In genomic region chr13:106132216-106132615, GRCh38 we compare ENCODE assay signal across 27 cellular contexts.
DNase-seq lines count a peak whose midpoint lies in the region; ATAC-seq, FAIRE-seq and TF ChIP-seq lines count a peak whose summit lies in the region.
"Had no signal": no experiment of that assay in that cellular context is flagged by ENCODE, and none has a peak within 500 bp of the region (broad histone marks: within the 10 kb centered on the region; RNA-seq: fewer than 3 reads in every experiment).

No MANE protein-coding gene starts in this region.

- H3K4me3 ChIP-seq in bronchial epithelial cell (ENCODE audit: low read depth, low read length) = no peak overlapping the region
- H3K4me3 ChIP-seq in small intestine (ENCODE audit: low read depth in 1 of 2, low read length in 2 of 2) = no peak overlapping the region
- no peak overlapping the region for H3K4me3 ChIP-seq in psoas muscle
- H3K4me3 ChIP-seq: esophagus squamous epithelium, right atrium auricular region, SK-N-MC had no signal

- TF ChIP-seq CTCF in bronchial epithelial cell (IDR thresholded peaks at IDR 0.05; ENCODE audit: insufficient read depth, low read length, severe bottlenecking) = no peak
- TF ChIP-seq CTCF in psoas muscle (IDR thresholded peaks at IDR 0.05) = no peak

- peaks cover 16% of the 10 kb centered on the region for H3K9me3 Mint-ChIP-seq in activated naive CD8-positive, alpha-beta T cell treated with anti-CD3 and anti-CD28 coated beads, Interleukin-2, amount 50 U/mL, for 24 hours

- H3K36me3 ChIP-seq in bronchial epithelial cell (ENCODE audit: control insufficient read depth, insufficient read depth, low read length) (no peaks in the 10 kb centered on the region), small intestine (ENCODE audit: control insufficient read depth in 2 of 2, insufficient read depth in 2 of 2, low read length in 2 of 2) (no peaks in the 10 kb centered on the region), psoas muscle (ENCODE audit: insufficient read depth in 1 of 2, low read depth in 1 of 2) (no peaks in the 10 kb centered on the region)
- H3K36me3 ChIP-seq: esophagus squamous epithelium, right atrium auricular region had no signal

- H3K36me3 Mint-ChIP-seq in activated naive CD8-positive, alpha-beta T cell treated with anti-CD3 and anti-CD28 coated beads, Interleukin-2, amount 50 U/mL, for 24 hours (ENCODE audit: low read depth) = no peaks in the 10 kb centered on the region
- H3K36me3 Mint-ChIP-seq: activated naive CD8-positive, alpha-beta T cell treated with anti-CD3 and anti-CD28 coated beads, Interleukin-2, amount 10 ng/mL, durations not matched to agents 7 days and 5 days; natural killer cell had no signal

- no peak overlapping the region for H3K27ac Mint-ChIP-seq in activated naive CD8-positive, alpha-beta T cell treated with anti-CD3 and anti-CD28 coated beads, Interleukin-2, amount 50 U/mL, for 24 hours
- H3K27ac Mint-ChIP-seq: activated CD8-positive, alpha-beta T cell treated with anti-CD3 and anti-CD28 coated beads for 36 hours; activated naive CD8-positive, alpha-beta T cell treated with anti-CD3 and anti-CD28 coated beads, Interleukin-2, amount 10 ng/mL, durations not matched to agents 7 days and 5 days; natural killer cell; T-helper 1 cell treated with Interleukin-12 subunit alpha and Interleukin-12 subunit beta and Interleukin-4 antibody, amounts not matched to agents 30 μg/mL and 1 μg/mL, for 36 hours; type B pancreatic cell had no signal

- intact Hi-C loops in psoas muscle (cut with DNase I) = no loop called here

- peak; percentile 11 for DNase-seq in NCI-H226
- peak; percentile 82 for DNase-seq in bronchial epithelial cell (ENCODE audit: low read depth)
- DNase-seq in kidney tubule cell (ENCODE audit: low spot score) = peak; percentile 63
- DNase-seq in small intestine = peak; percentile 70
- no peak for DNase-seq in activated naive CD8-positive, alpha-beta T cell treated with anti-CD3 and anti-CD28 coated beads, Interleukin-2, amount 50 U/mL, for 24 hours
- DNase-seq in medulla oblongata (ENCODE audit: extremely low spot score) = no peak
- DNase-seq in psoas muscle = no peak
- DNase-seq: activated CD4-positive, alpha-beta T cell treated with anti-CD3 and anti-CD28 coated beads for 1 hour; activated CD8-positive, alpha-beta T cell treated with anti-CD3 and anti-CD28 coated beads for 36 hours; activated naive CD8-positive, alpha-beta T cell treated with anti-CD3 and anti-CD28 coated beads, Interleukin-2, amount 10 ng/mL, durations not matched to agents 7 days and 5 days; effector CD4-positive, alpha-beta T cell; esophagus squamous epithelium; hippocampal formation; left ventricle myocardium superior; midbrain; natural killer cell; NCI-H1436; NCI-H446; NCI-H82; stimulated activated CD4-positive, alpha-beta T cell treated with anti-CD3 and anti-CD28 coated beads, Interleukin-12 subunit alpha, Interleukin-12 subunit beta, amount 100 ng/mL, for 4 hours; stimulated activated CD4-positive, alpha-beta T cell treated with anti-CD3 and anti-CD28 coated beads, Interleukin-4, amount 100 ng/mL, for 1 hour had no signal

- no peak for FAIRE-seq in bronchial epithelial cell (lab: Jason Lieb, UNC)
- no peak for FAIRE-seq in small intestine (lab: Jason Lieb, UNC)
- FAIRE-seq: frontal cortex had no signal

- WGBS in small intestine, 3 donors = 16 to 51% (median 33%) methylated on average over 1 of the region's 1 CpG
- WGBS in psoas muscle, 3 donors = 90 to 98% (median 97%) methylated on average over 1 of the region's 1 CpG

- peaks cover 0 to 3% of the 10 kb centered on the region in 2 donors for H3K4me1 ChIP-seq in small intestine (ENCODE audit: control insufficient read depth in 2 of 2, insufficient read depth in 1 of 2, low read depth in 1 of 2, low read length in 1 of 2)
- H3K4me1 ChIP-seq in psoas muscle = no peaks in the 10 kb centered on the region
- H3K4me1 ChIP-seq: esophagus squamous epithelium, right atrium auricular region had no signal

- no peaks in the 10 kb centered on the region for H3K27me3 ChIP-seq in bronchial epithelial cell (ENCODE audit: control insufficient read depth, insufficient read depth, low read length)
- no peaks in the 10 kb centered on the region for H3K27me3 ChIP-seq in small intestine (ENCODE audit: control insufficient read depth in 2 of 2, insufficient read depth in 2 of 2, low read length in 2 of 2)
- peaks cover 0 to 3% (median 0%) of the 10 kb centered on the region in 3 donors for H3K27me3 ChIP-seq in psoas muscle (ENCODE audit: insufficient read depth in 3 of 3, low read length in 2 of 3)
- H3K27me3 ChIP-seq: esophagus squamous epithelium, right atrium auricular region had no signal

- H3K27ac ChIP-seq in small intestine (ENCODE audit: low read depth in 1 of 2, low read length in 1 of 2) = no peak overlapping the region
- no peak overlapping the region for H3K27ac ChIP-seq in psoas muscle
- H3K27ac ChIP-seq: C4-2B, esophagus squamous epithelium, right atrium auricular region, SK-N-MC had no signal

- no peak overlapping the region for H3K4me3 Mint-ChIP-seq in activated naive CD8-positive, alpha-beta T cell treated with anti-CD3 and anti-CD28 coated beads, Interleukin-2, amount 50 U/mL, for 24 hours
- H3K4me3 Mint-ChIP-seq: activated CD8-positive, alpha-beta T cell treated with anti-CD3 and anti-CD28 coated beads for 36 hours; activated naive CD8-positive, alpha-beta T cell treated with anti-CD3 and anti-CD28 coated beads, Interleukin-2, amount 10 ng/mL, durations not matched to agents 7 days and 5 days; natural killer cell; T-helper 1 cell treated with Interleukin-12 subunit alpha and Interleukin-12 subunit beta and Interleukin-4 antibody, amounts not matched to agents 30 μg/mL and 1 μg/mL, for 36 hours; type B pancreatic cell had no signal

- no peaks in the 10 kb centered on the region for H3K27me3 Mint-ChIP-seq in activated naive CD8-positive, alpha-beta T cell treated with anti-CD3 and anti-CD28 coated beads, Interleukin-2, amount 50 U/mL, for 24 hours
- H3K27me3 Mint-ChIP-seq: activated naive CD8-positive, alpha-beta T cell treated with anti-CD3 and anti-CD28 coated beads, Interleukin-2, amount 10 ng/mL, durations not matched to agents 7 days and 5 days had no signal

- no peaks in the 10 kb centered on the region for H3K4me1 Mint-ChIP-seq in activated naive CD8-positive, alpha-beta T cell treated with anti-CD3 and anti-CD28 coated beads, Interleukin-2, amount 50 U/mL, for 24 hours
- H3K4me1 Mint-ChIP-seq: activated naive CD8-positive, alpha-beta T cell treated with anti-CD3 and anti-CD28 coated beads, Interleukin-2, amount 10 ng/mL, durations not matched to agents 7 days and 5 days; natural killer cell had no signal

- no peaks in the 10 kb centered on the region for H3K9me3 ChIP-seq in small intestine (ENCODE audit: control insufficient read depth, low read depth)
- H3K9me3 ChIP-seq in psoas muscle = no peaks in the 10 kb centered on the region
- H3K9me3 ChIP-seq: esophagus squamous epithelium, right atrium auricular region had no signal

- ATAC-seq in activated naive CD8-positive, alpha-beta T cell treated with anti-CD3 and anti-CD28 coated beads, Interleukin-2, amount 50 U/mL, for 24 hours = no peak
- no peak for ATAC-seq in psoas muscle
- ATAC-seq: activated CD8-positive, alpha-beta T cell treated with anti-CD3 and anti-CD28 coated beads for 36 hours; left ventricle myocardium superior; natural killer cell had no signal

Comparison
In these comparisons a context has a peak if more than half of its experiments do, and no peak if none do; other contexts are left out.
1. DNase-seq: peak in NCI-H226 (single experiment), bronchial epithelial cell (single experiment), kidney tubule cell (single experiment) and small intestine (single experiment); none in activated naive CD8-positive, alpha-beta T cell treated with anti-CD3 and anti-CD28 coated beads, Interleukin-2, amount 50 U/mL, for 24 hours (single experiment), medulla oblongata (single experiment) and psoas muscle (0 of 2).